Comparison of ENCODE assay signal across 8 cellular contexts in genomic region chr3:143972155-143972494, GRCh38. TPM values are rescaled to one million over a fixed set of nuclear protein-coding genes. Genes with fewer than 3 reads are reported as not detected.
DNase-seq lines count a peak whose midpoint lies in the region; ATAC-seq, FAIRE-seq and TF ChIP-seq lines count a peak whose summit lies in the region.

No MANE protein-coding gene starts in this region.

- H3K27me3 Mint-ChIP-seq in T-cell: peaks cover 0 to 4% of the 10 kb centered on the region in 2 donors

- H3K4me3 Mint-ChIP-seq in T-cell: peak overlapping the region; percentile 99 to 100 (median 100)

- DNase-seq in T-cell (peak in 1 of 34 experiments; percentile 50), fibroblast of pulmonary artery (ENCODE audit: low read depth) (no peak), pancreas (no peak), NCI-H187 treated with DMSO at 0.1 percent for 48 hours (lab: John Stamatoyannopoulos, UW) (no peak), GDM1 (lab: John Stamatoyannopoulos, UW) (no peak), putamen (ENCODE audit: low spot score) (no peak)

- TF ChIP-seq CTCF in fibroblast of pulmonary artery (IDR thresholded peaks at IDR 0.05; ENCODE audit: low read length, missing control alignments): no peak
- no peak for TF ChIP-seq CTCF in pancreas (IDR thresholded peaks at IDR 0.05)

- no peaks in the 10 kb centered on the region for H3K27me3 ChIP-seq in pancreas

- no peak for FAIRE-seq in pancreas (lab: Jason Lieb, UNC)

- peaks cover 0 to 31% (median 24%) of the 10 kb centered on the region in 3 donors for H3K4me1 ChIP-seq in pancreas

- H3K9me3 Mint-ChIP-seq in T-cell: no peaks in the 10 kb centered on the region

- H3K27ac Mint-ChIP-seq in T-cell: peak overlapping the region; percentile 94 to 99

- peak overlapping the region; percentile 87 to 97 (median 96) for H3K27ac ChIP-seq in pancreas

- intact Hi-C loops in pancreas (cut with DNase I): no loop called here

- no peaks in the 10 kb centered on the region for H3K36me3 ChIP-seq in pancreas

- 1% methylated on average over 36 to 40 of the region's 40 CpGs for WGBS in pancreas, 2 donors

- no peaks in the 10 kb centered on the region for H3K36me3 Mint-ChIP-seq in T-cell

- POLR2A ChIA-PET in T-cell (lab: Charles Lee): interaction anchor here (0.6 to 1.5 kb wide), 9 partner anchors 8 to 971 kb away, joined by 3 to 9 read pairs (median 3); partner anchors contain the start of gene U2SURP (in 1 of the 2)

- ATAC-seq in GM18519 (IDR thresholded peaks at IDR 0.05; ENCODE audit: low FRiP score, unreplicated experiment) (peak; percentile 5), T-cell (replicated peaks in 1 of 4) (peak; percentile 6 to 10 (median 8)), pancreas (peak in 2 of 4 donors; percentile 5), GM19467 (IDR thresholded peaks at IDR 0.05; ENCODE audit: unreplicated experiment) (no peak)

- H3K4me1 Mint-ChIP-seq in T-cell: peaks cover 28 to 40% (median 34%) of the 10 kb centered on the region in 3 donors

- no peaks in the 10 kb centered on the region for H3K9me3 ChIP-seq in pancreas

- CTCF ChIA-PET in T-cell (lab: Charles Lee): interaction anchor here (0.6 to 2.8 kb wide), 15 partner anchors 7 to 1464 kb away, joined by 3 to 16 read pairs (median 4); partner anchors contain the start of genes ATR (in 1 of the 2) and SLC9A9 (in 1 of the 2)

- H3K4me3 ChIP-seq in fibroblast of pulmonary artery (replicated peaks; ENCODE audit: low read depth, low read length) (peak overlapping the region; percentile 58), pancreas (peak overlapping the region; percentile 74 to 89 (median 81))

RNA-seq across cellular contexts. Expression of gene DIPK2A, which starts 0.5 kb away (rescaled TPM):
- total RNA-seq in T-cell (10 to 100 TPM; 15.7 to 23.1 (median 19.3) TPM), pancreas (10 to 100 TPM in 1 of 6 donors, 1 to 10 TPM in 5; 3.9 to 11.2 (median 5.0) TPM)
- 1 to 10 TPM; 1.6 to 3.5 TPM for polyA plus RNA-seq in pancreas
